In the genomic region with DNA sequence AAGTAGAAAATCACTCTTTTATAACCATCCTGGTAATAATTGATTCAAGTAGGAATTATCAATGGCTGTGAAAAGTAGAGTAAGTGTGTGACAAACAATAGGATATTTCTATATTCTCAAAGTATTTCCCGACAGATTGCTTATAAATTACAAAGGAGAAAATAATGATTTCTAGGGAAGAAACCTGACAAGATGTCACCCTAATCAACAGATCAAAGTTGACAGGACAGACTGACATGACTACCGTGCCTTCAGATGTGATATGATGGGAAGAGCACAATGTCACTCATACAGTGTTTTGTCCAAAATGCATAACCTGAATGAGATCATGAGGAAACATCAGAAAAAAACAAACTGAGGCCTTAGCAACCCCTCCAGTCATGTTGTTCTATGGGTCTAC, we compare ENCODE assay signal across 31 cellular contexts.
"Had no signal": no experiment of that assay in that cellular context is flagged by ENCODE, and none has a peak within 500 bp of the region (broad histone marks: within the 10 kb centered on the region; RNA-seq: fewer than 3 reads in every experiment).

No MANE protein-coding gene starts in this region.

- H3K4me3 ChIP-seq: adrenal gland, body of pancreas, breast epithelium had no signal

- H3K4me1 ChIP-seq: adrenal gland, body of pancreas, breast epithelium had no signal

- ATAC-seq: activated CD8-positive, alpha-beta T cell treated with anti-CD3 and anti-CD28 coated beads for 36 hours; activated naive CD4-positive, alpha-beta T cell treated with anti-CD3 and anti-CD28 coated beads, Interleukin-2, amount 50 U/mL, for 72 hours; activated T-cell treated with anti-CD3 and anti-CD28 coated beads, Interleukin-2, amount 50 U/mL, for 4 hours; activated T-cell treated with anti-CD3 and anti-CD28 coated beads, Interleukin-2, amount 50 U/mL, for 72 hours; activated T-helper 17 cell treated with anti-CD3 and anti-CD28 coated beads, Interleukin-2, amount 50 U/mL, for 72 hours; body of pancreas had no signal

- H3K27ac ChIP-seq: adrenal gland, body of pancreas, brain microvascular endothelial cell, breast epithelium, VCaP had no signal

- H3K36me3 ChIP-seq: adrenal gland, brain microvascular endothelial cell, breast epithelium had no signal

- DNase-seq: activated B cell treated with CpG ODN at 0.5 μM for 24 hours; activated CD4-positive, alpha-beta memory T cell treated with anti-CD3 and anti-CD28 coated beads for 36 hours; activated CD4-positive, alpha-beta T cell treated with anti-CD3 and anti-CD28 coated beads for 4 hours; activated CD4-positive, alpha-beta T cell treated with anti-CD3 and anti-CD28 coated beads, Interleukin-2, amount 10 ng/mL, durations not matched to agents 24 days and 14 days; activated CD4-positive, alpha-beta T cell treated with anti-CD3 and anti-CD28 coated beads, Interleukin-2, amount 50 U/mL, for 1 hour; activated CD4-positive, alpha-beta T cell treated with anti-CD3 and anti-CD28 coated beads, Interleukin-2, amount 50 U/mL, for 4 hours; activated CD4-positive, CD25-positive, alpha-beta regulatory T cell treated with anti-CD3 and anti-CD28 coated beads, Interleukin-2, amount 50 U/mL, for 72 hours; activated CD8-positive, alpha-beta memory T cell treated with anti-CD3 and anti-CD28 coated beads, Interleukin-2, amount 50 U/mL, for 4 hours; activated CD8-positive, alpha-beta T cell treated with anti-CD3 and anti-CD28 coated beads for 36 hours; activated effector memory CD4-positive, alpha-beta T cell treated with anti-CD3 and anti-CD28 coated beads, Interleukin-2, amount 50 U/mL, for 16 hours; activated gamma-delta T cell treated with Interleukin-2 at 50 U/mL for 16 hours; activated naive CD4-positive, alpha-beta T cell; activated naive CD4-positive, alpha-beta T cell treated with anti-CD3 and anti-CD28 coated beads for 36 hours; activated naive CD4-positive, alpha-beta T cell treated with anti-CD3 and anti-CD28 coated beads, Interleukin-2, amount 50 U/mL, for 16 hours; activated naive CD8-positive, alpha-beta T cell treated with anti-CD3 and anti-CD28 coated beads for 36 hours; activated T-cell treated with anti-CD3 and anti-CD28 coated beads for 4 hours; activated T-cell treated with anti-CD3 and anti-CD28 coated beads, Interleukin-2, amount 50 U/mL, for 1 hour; activated T-cell treated with anti-CD3 and anti-CD28 coated beads, Interleukin-2, amount 50 U/mL, for 4 hours; activated T-cell treated with anti-CD3 and anti-CD28 coated beads, Interleukin-2, amount 50 U/mL, for 72 hours; adrenal gland; amniotic stem cell; aorta; body of pancreas; brain microvascular endothelial cell; central memory CD4-positive, alpha-beta T cell; T-helper 2 cell; T-helper 9 cell had no signal

- H3K9me3 ChIP-seq: adrenal gland had no signal

- H3K27me3 ChIP-seq: adrenal gland, body of pancreas, brain microvascular endothelial cell, breast epithelium had no signal
